In the genomic region with DNA sequence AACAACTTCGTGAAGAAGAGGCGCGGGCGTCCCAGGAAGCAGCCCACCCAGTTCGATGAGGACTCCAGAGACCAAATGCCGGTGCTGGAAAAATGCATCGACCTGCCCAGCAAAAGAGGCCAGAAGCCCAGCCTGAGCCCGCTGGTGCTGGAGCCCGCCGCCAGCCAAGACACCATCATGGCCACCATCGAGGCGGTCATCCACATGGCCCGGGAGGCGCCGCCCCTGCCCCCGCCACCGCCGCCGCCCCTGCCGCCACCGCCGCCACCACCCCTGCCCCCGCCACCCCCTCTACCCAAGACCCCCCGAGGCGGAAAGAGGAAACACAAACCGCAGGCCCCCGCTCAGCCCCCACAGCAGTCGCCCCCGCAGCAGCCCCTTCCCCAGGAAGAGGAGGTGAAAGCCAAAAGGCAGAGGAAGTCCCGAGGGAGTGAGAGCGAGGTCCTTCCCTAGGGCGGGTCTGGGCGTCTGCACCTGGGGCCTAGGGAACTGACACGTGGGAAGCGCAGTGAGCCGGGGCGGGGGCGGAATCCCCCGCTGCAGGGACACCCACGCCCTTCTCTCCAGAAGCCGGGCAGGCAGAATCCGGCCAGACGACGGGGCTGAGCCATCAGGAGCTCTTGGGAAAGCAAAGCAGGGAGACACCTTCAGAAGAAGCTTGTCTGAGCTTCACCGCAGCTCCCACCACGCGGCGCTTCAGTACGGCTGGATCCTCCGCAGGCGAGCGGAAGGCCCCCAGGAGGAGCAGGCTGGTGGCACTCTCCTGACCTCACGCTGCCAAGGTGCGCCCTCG, we compare ENCODE assay signal across 1 cellular context.
TF ChIP-seq lines count a peak whose summit lies in the region.

No MANE protein-coding gene starts in this region.

TF ChIP-seq in H1, 55 proteins besides CTCF, POLR2A, EP300 and RAD21:
- TF ChIP-seq, protein P1, sequence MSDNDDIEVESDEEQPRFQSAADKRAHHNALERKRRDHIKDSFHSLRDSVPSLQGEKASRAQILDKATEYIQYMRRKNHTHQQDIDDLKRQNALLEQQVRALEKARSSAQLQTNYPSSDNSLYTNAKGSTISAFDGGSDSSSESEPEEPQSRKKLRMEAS (IDR thresholded peaks at IDR 0.05) = no peak
